ENCODE assay signal across 2 cellular contexts in genomic region chr1:25744636-25745425, GRCh38.
TF ChIP-seq lines count a peak whose summit lies in the region.

No MANE protein-coding gene starts in this region.

TF ChIP-seq in IMR-90, 13 proteins besides CTCF, POLR2A, EP300 and RAD21 (continued from another document):
- TF ChIP-seq, protein P1, sequence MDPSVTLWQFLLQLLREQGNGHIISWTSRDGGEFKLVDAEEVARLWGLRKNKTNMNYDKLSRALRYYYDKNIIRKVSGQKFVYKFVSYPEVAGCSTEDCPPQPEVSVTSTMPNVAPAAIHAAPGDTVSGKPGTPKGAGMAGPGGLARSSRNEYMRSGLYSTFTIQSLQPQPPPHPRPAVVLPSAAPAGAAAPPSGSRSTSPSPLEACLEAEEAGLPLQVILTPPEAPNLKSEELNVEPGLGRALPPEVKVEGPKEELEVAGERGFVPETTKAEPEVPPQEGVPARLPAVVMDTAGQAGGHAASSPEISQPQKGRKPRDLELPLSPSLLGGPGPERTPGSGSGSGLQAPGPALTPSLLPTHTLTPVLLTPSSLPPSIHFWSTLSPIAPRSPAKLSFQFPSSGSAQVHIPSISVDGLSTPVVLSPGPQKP (IDR thresholded peaks at IDR 0.05; ENCODE audit: borderline replicate concordance, low read depth, low read length) = no peak
- no peak for TF ChIP-seq USF2 (IDR thresholded peaks at IDR 0.05; ENCODE audit: low read depth, low read length)
- no peak for TF ChIP-seq CHD1 (IDR thresholded peaks at IDR 0.05; ENCODE audit: low read depth, low read length)
- no peak for TF ChIP-seq RFX5 (IDR thresholded peaks at IDR 0.05; ENCODE audit: low read depth, low read length)
- TF ChIP-seq MXI1 (IDR thresholded peaks at IDR 0.05; ENCODE audit: borderline replicate concordance, low read depth, low read length) = no peak
- TF ChIP-seq MAZ (IDR thresholded peaks at IDR 0.05; ENCODE audit: borderline replicate concordance, low read depth, low read length) = no peak
- no peak for TF ChIP-seq CEBPB (IDR thresholded peaks at IDR 0.05; ENCODE audit: low read depth, low read length)
- no peak for TF ChIP-seq NFE2L2 (IDR thresholded peaks at IDR 0.05; ENCODE audit: low read depth, low read length)
- TF ChIP-seq RCOR1 (IDR thresholded peaks at IDR 0.05; ENCODE audit: insufficient replicate concordance, low read length) = no peak
- no peak for TF ChIP-seq SMC3 (IDR thresholded peaks at IDR 0.05; ENCODE audit: low read depth, low read length)
- no peak for TF ChIP-seq FOS (IDR thresholded peaks at IDR 0.05; ENCODE audit: low read depth, low read length)
- no peak for TF ChIP-seq BHLHE40 (IDR thresholded peaks at IDR 0.05; ENCODE audit: low read depth, low read length)

TF ChIP-seq in WTC11, 78 proteins besides CTCF, POLR2A, EP300 and RAD21:
- no peak for TF ChIP-seq PRDM15 (CRISPR knock-in tag; IDR thresholded peaks at IDR 0.05)
